ENCODE assay signal across 9 cellular contexts in genomic region chr12:42237853-42238239, GRCh38. TPM values are rescaled to one million over a fixed set of nuclear protein-coding genes. Genes with fewer than 3 reads are reported as not detected.
DNase-seq lines count a peak whose midpoint lies in the region; ATAC-seq, FAIRE-seq and TF ChIP-seq lines count a peak whose summit lies in the region.
"Had no signal": no experiment of that assay in that cellular context is flagged by ENCODE, and none has a peak within 500 bp of the region (broad histone marks: within the 10 kb centered on the region; RNA-seq: fewer than 3 reads in every experiment).

No MANE protein-coding gene starts in this region.

- DNase-seq in activated gamma-delta T cell (lab: John Stamatoyannopoulos, UW) = peak; percentile 52
- DNase-seq in activated gamma-delta T cell treated with Interleukin-2 at 50 U/mL for 16 hours = no peak
- DNase-seq in activated naive CD8-positive, alpha-beta T cell treated with anti-CD3 and anti-CD28 coated beads for 36 hours = no peak
- no peak for DNase-seq in kidney
- no peak for DNase-seq in activated effector memory CD4-positive, alpha-beta T cell treated with anti-CD3 and anti-CD28 coated beads, Interleukin-2, amount 50 U/mL, for 16 hours
- no peak for DNase-seq in hippocampal formation (lab: John Stamatoyannopoulos, UW)

- peak overlapping the region; percentile 19 to 46 for H3K4me3 ChIP-seq in kidney (ENCODE audit: low read length in 2 of 2)
- H3K4me3 ChIP-seq in thymus (ENCODE audit: low read length) = peak overlapping the region; percentile 99

- intact Hi-C loops in kidney (cut with DNase I) = no loop called here

- H3K27ac Mint-ChIP-seq in activated naive CD8-positive, alpha-beta T cell treated with anti-CD3 and anti-CD28 coated beads for 36 hours = peak overlapping the region; percentile 87

- no peaks in the 10 kb centered on the region for H3K27me3 ChIP-seq in thymus (ENCODE audit: control insufficient read depth, insufficient read depth)

- H3K9me3 Mint-ChIP-seq in activated naive CD8-positive, alpha-beta T cell treated with anti-CD3 and anti-CD28 coated beads for 36 hours = no peaks in the 10 kb centered on the region

- H3K9me3 ChIP-seq in kidney (ENCODE audit: control insufficient read depth in 1 of 2, low read length in 2 of 2) (no peaks in the 10 kb centered on the region), thymus (ENCODE audit: control insufficient read depth) (no peaks in the 10 kb centered on the region)

- ATAC-seq in HG03175 (IDR thresholded peaks at IDR 0.05; ENCODE audit: unreplicated experiment) = peak; percentile 23

- TF ChIP-seq CTCF in kidney (IDR thresholded peaks at IDR 0.05; ENCODE audit: borderline replicate concordance, extremely low read depth, insufficient read depth) = no peak

- no peak overlapping the region for H3K9ac ChIP-seq in kidney (ENCODE audit: low read length in 2 of 2)

- no peaks in the 10 kb centered on the region for H3K36me3 ChIP-seq in kidney (ENCODE audit: control insufficient read depth in 1 of 2, insufficient read depth in 2 of 2, low read length in 2 of 2)
- H3K36me3 ChIP-seq in thymus (ENCODE audit: control insufficient read depth, insufficient read depth) = peaks cover 5% of the 10 kb centered on the region

- H3K4me1 ChIP-seq in kidney (ENCODE audit: control insufficient read depth in 1 of 2, insufficient read depth in 1 of 2, low read depth in 1 of 2, low read length in 2 of 2) = peaks cover 0 to 14% of the 10 kb centered on the region in 2 donors
- H3K4me1 ChIP-seq in thymus (ENCODE audit: control insufficient read depth, insufficient read depth, low read length) = peaks cover 3% of the 10 kb centered on the region

- peak overlapping the region; percentile 71 to 86 for H3K27ac ChIP-seq in kidney (ENCODE audit: low read depth in 2 of 2, low read length in 2 of 2)
- H3K27ac ChIP-seq in thymus (ENCODE audit: low read depth) = peak overlapping the region; percentile 88

- peaks cover 18% of the 10 kb centered on the region for H3K36me3 Mint-ChIP-seq in activated naive CD8-positive, alpha-beta T cell treated with anti-CD3 and anti-CD28 coated beads for 36 hours

- peak overlapping the region; percentile 85 for H3K4me3 Mint-ChIP-seq in activated naive CD8-positive, alpha-beta T cell treated with anti-CD3 and anti-CD28 coated beads for 36 hours

- peaks cover 30% of the 10 kb centered on the region for H3K4me1 Mint-ChIP-seq in activated naive CD8-positive, alpha-beta T cell treated with anti-CD3 and anti-CD28 coated beads for 36 hours

- WGBS in thymus = 1% methylated on average over 54 of the region's 54 CpGs

- FAIRE-seq in kidney (lab: Jason Lieb, UNC) = no peak
- FAIRE-seq: islet of Langerhans had no signal

- H3K27me3 Mint-ChIP-seq in activated naive CD8-positive, alpha-beta T cell treated with anti-CD3 and anti-CD28 coated beads for 36 hours = no peaks in the 10 kb centered on the region

RNA-seq across cellular contexts. Expression of gene YAF2, which starts 0.2 kb away (rescaled TPM):
- total RNA-seq in activated naive CD8-positive, alpha-beta T cell treated with anti-CD3 and anti-CD28 coated beads for 36 hours = 10 to 100 TPM; 27.5 to 36.3 TPM
- total RNA-seq in kidney = 32.0 TPM
- polyA plus RNA-seq in kidney (ENCODE audit: insufficient read depth, low read depth, low replicate concordance) (15.0 TPM), thymus (28.3 TPM)
